Comparison of ENCODE assay signal across 8 cellular contexts in the genomic region with DNA sequence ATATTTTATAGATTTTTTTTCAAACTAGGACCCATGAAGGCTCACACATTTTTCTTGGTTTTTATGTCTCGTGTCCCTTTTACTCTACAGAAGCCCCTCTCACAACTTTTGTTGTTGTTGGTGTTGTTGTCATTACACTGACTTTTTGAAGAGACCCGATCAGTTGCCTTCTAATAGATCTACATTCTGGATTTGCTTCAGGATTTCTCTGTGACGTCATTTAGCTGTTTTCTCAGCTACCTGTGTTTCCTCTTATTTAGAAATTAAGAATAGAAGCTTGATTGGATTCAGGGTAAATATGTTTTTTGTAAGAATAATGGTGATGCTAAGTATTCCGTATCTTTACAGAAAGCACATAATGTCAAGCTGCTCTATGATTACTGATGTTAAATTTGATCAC.
"Had no signal": no experiment of that assay in that cellular context is flagged by ENCODE, and none has a peak within 500 bp of the region (broad histone marks: within the 10 kb centered on the region; RNA-seq: fewer than 3 reads in every experiment).

No MANE protein-coding gene starts in this region.

- DNase-seq: GDM1, GF-D8 had no signal

- FAIRE-seq: G401.6, GM12878, GM12891, GM12892, GM18507, GM19239 had no signal

- H3K4me3 ChIP-seq: GM12878 had no signal

- ATAC-seq: GM12878 had no signal
